In genomic region chr15:33852570-33852969, GRCh38 we compare ENCODE assay signal across 21 cellular contexts.
DNase-seq lines count a peak whose midpoint lies in the region; ATAC-seq and TF ChIP-seq lines count a peak whose summit lies in the region.
"Had no signal": no experiment of that assay in that cellular context is flagged by ENCODE, and none has a peak within 500 bp of the region (broad histone marks: within the 10 kb centered on the region; RNA-seq: fewer than 3 reads in every experiment).

No MANE protein-coding gene starts in this region.

- H3K4me2 ChIP-seq in OCI-LY7 (ENCODE audit: low read length), result no peak overlapping the region
- H3K4me2 ChIP-seq: KMS-11 had no signal

- TF ChIP-seq CTCF in OCI-LY7 (conservative IDR thresholded peaks at IDR 0.05; ENCODE audit: low read length), result no peak

- intact Hi-C loops in OCI-LY7 (cut with micrococcal nuclease; ENCODE audit: unreplicated experiment), result no loop called here

- H3K4me3 ChIP-seq in ACC112 (ENCODE audit: low read depth, low read length), result no peak overlapping the region; the same call in 1 of the 2 replicates
- no peak overlapping the region for H3K4me3 ChIP-seq in adipocyte (ENCODE audit: low read length)
- no peak overlapping the region for H3K4me3 ChIP-seq in OCI-LY7 (ENCODE audit: low read depth, low read length, poor library complexity, severe bottlenecking)
- H3K4me3 ChIP-seq: ovary, upper lobe of right lung had no signal

- no TSS peak for BruUV-seq in OCI-LY7 (replicated peaks; lab: Mats Ljungman, UMichigan)

- H4K20me1 ChIP-seq in OCI-LY7 (ENCODE audit: insufficient read depth, low read length), result no peaks in the 10 kb centered on the region

- H2AFZ ChIP-seq in ACC112 (ENCODE audit: low read length, unreplicated experiment), result peak overlapping the region; percentile 25
- no peak overlapping the region for H2AFZ ChIP-seq in OCI-LY7 (ENCODE audit: low read length)

- CTCF ChIA-PET in OCI-LY7 (lab: Charles Lee; ENCODE audit: unreplicated experiment), result no interaction called here

- H3K79me2 ChIP-seq in ACC112 (ENCODE audit: control insufficient read depth, insufficient read depth, low read length, unreplicated experiment) (no peaks in the 10 kb centered on the region), OCI-LY7 (ENCODE audit: insufficient read depth, low read depth, low read length) (no peaks in the 10 kb centered on the region)

- H3K9ac ChIP-seq in adipocyte (ENCODE audit: low read length), result no peak overlapping the region
- H3K9ac ChIP-seq: KMS-11 had no signal

- POLR2A ChIA-PET in OCI-LY7 (lab: Charles Lee), result no interaction called here

- H3K27me3 ChIP-seq in ACC112 (ENCODE audit: insufficient read depth, low read length) (no peaks in the 10 kb centered on the region), adipocyte (replicated peaks; ENCODE audit: control insufficient read depth, insufficient read depth, low read length) (no peaks in the 10 kb centered on the region)
- H3K27me3 ChIP-seq: ovary, upper lobe of right lung had no signal

- peaks cover 17% of the 10 kb centered on the region for H3K4me1 ChIP-seq in ACC112 (ENCODE audit: control insufficient read depth, insufficient read depth, low read length, unreplicated experiment)
- H3K4me1 ChIP-seq in adipocyte (ENCODE audit: control insufficient read depth, insufficient read depth, low read length), result peaks cover 17% of the 10 kb centered on the region
- no peaks in the 10 kb centered on the region for H3K4me1 ChIP-seq in OCI-LY7 (ENCODE audit: insufficient read depth, low read length, poor library complexity, severe bottlenecking)
- H3K4me1 ChIP-seq: upper lobe of right lung had no signal

- H3K27ac ChIP-seq in ACC112 (ENCODE audit: low read depth, low read length), result peak overlapping the region; percentile 60
- H3K27ac ChIP-seq in OCI-LY7 (ENCODE audit: low read depth, low read length, poor library complexity, severe bottlenecking), result no peak overlapping the region
- H3K27ac ChIP-seq: KMS-11, ovary, upper lobe of right lung had no signal

- H3K9me3 ChIP-seq in adipocyte (ENCODE audit: control insufficient read depth, low read length) (no peaks in the 10 kb centered on the region), OCI-LY7 (ENCODE audit: low read length) (no peaks in the 10 kb centered on the region)
- H3K9me3 ChIP-seq: ovary, upper lobe of right lung had no signal

- DNase-seq in HS-27A (ENCODE audit: low read depth) (peak; percentile 81), adipocyte (ENCODE audit: low read depth) (peak; percentile 27), glomerular visceral epithelial cell (ENCODE audit: extremely low spot score) (peak; percentile 23), hippocampal formation (lab: John Stamatoyannopoulos, UW) (no peak), OCI-LY7 (ENCODE audit: low spot score) (no peak), iPS-NIHi11 (ENCODE audit: low spot score) (no peak)
- no peak for DNase-seq in stimulated activated naive CD8-positive, alpha-beta T cell treated with anti-CD3 and anti-CD28 coated beads, Interleukin-15, Interleukin-2, amounts not matched to agents 100 U/mL and 50 U/mL, for 24 hours
- DNase-seq: activated T-cell treated with anti-CD3 and anti-CD28 coated beads, Interleukin-2, amount 50 U/mL, for 24 hours; amygdala; effector memory CD4-positive, alpha-beta T cell; H7; NCI-H2029; NK-92 treated with Interleukin-12 subunit alpha and Interleukin-12 subunit beta, amount 100 ng/mL, for 24 hours; ovary; stimulated activated CD4-positive, alpha-beta T cell treated with anti-CD3 and anti-CD28 coated beads, Interleukin-15, amount 100 ng/mL, for 24 hours; stimulated activated CD8-positive, alpha-beta memory T cell treated with anti-CD3 and anti-CD28 coated beads, Interleukin-4, amount 100 ng/mL, for 48 hours; SW 1271; upper lobe of right lung had no signal

- no peaks in the 10 kb centered on the region for H3K36me3 ChIP-seq in ACC112 (ENCODE audit: insufficient read depth, low read length)
- H3K36me3 ChIP-seq in adipocyte (ENCODE audit: control insufficient read depth, insufficient read depth, low read length, severe bottlenecking), result no peaks in the 10 kb centered on the region
- no peaks in the 10 kb centered on the region for H3K36me3 ChIP-seq in OCI-LY7 (ENCODE audit: insufficient read depth, low read length)
- H3K36me3 ChIP-seq: ovary, upper lobe of right lung had no signal

- no peak for ATAC-seq in stimulated activated naive CD8-positive, alpha-beta T cell treated with anti-CD3 and anti-CD28 coated beads, Interleukin-15, Interleukin-2, amounts not matched to agents 100 U/mL and 50 U/mL, for 24 hours
- ATAC-seq: activated CD4-positive, CD25-positive, alpha-beta regulatory T cell treated with anti-CD3 and anti-CD28 coated beads, Interleukin-2, amount 50 U/mL, for 24 hours; upper lobe of right lung had no signal

- H3K9me2 ChIP-seq in OCI-LY7 (ENCODE audit: insufficient read depth, low read length), result no peaks in the 10 kb centered on the region

Comparison
In these comparisons a context has a peak if more than half of its experiments do, and no peak if none do; other contexts are left out.
1. DNase-seq: peak in HS-27A (single experiment), adipocyte (single experiment) and glomerular visceral epithelial cell (single experiment); none in hippocampal formation (0 of 2), stimulated activated naive CD8-positive, alpha-beta T cell treated with anti-CD3 and anti-CD28 coated beads, Interleukin-15, Interleukin-2, amounts not matched to agents 100 U/mL and 50 U/mL, for 24 hours (single experiment), OCI-LY7 (single experiment) and iPS-NIHi11 (single experiment).